ENCODE assay signal across 9 cellular contexts in genomic region chr7:12436896-12437535, GRCh38. TPM values are rescaled to one million over a fixed set of nuclear protein-coding genes. Genes with fewer than 3 reads are reported as not detected.
DNase-seq lines count a peak whose midpoint lies in the region; ATAC-seq and TF ChIP-seq lines count a peak whose summit lies in the region.
"Had no signal": no experiment of that assay in that cellular context is flagged by ENCODE, and none has a peak within 500 bp of the region (broad histone marks: within the 10 kb centered on the region; RNA-seq: fewer than 3 reads in every experiment).

No MANE protein-coding gene starts in this region.

- ATAC-seq in gastroesophageal sphincter: no peak

- 33 to 52% methylated on average over 4 to 7 of the region's 7 CpGs for WGBS in gastroesophageal sphincter (ENCODE audit: low coverage in 1 of 2), 2 donors
- WGBS in prostate gland: 52% methylated on average over 7 of the region's 7 CpGs

- TF ChIP-seq POLR2A in gastroesophageal sphincter (IDR thresholded peaks at IDR 0.05) (no peak), prostate gland (IDR thresholded peaks at IDR 0.05) (no peak)

- no peak overlapping the region for H3K27ac ChIP-seq in gastroesophageal sphincter
- H3K27ac ChIP-seq in prostate gland: no peak overlapping the region

- H3K4me3 ChIP-seq in gastroesophageal sphincter: no peak overlapping the region
- no peak overlapping the region for H3K4me3 ChIP-seq in prostate gland

- H3K9me3 ChIP-seq in gastroesophageal sphincter (no peaks in the 10 kb centered on the region), prostate gland (no peaks in the 10 kb centered on the region)

- TF ChIP-seq CTCF in gastroesophageal sphincter (IDR thresholded peaks at IDR 0.05) (no peak), prostate gland (IDR thresholded peaks at IDR 0.05) (no peak)

- no peak for TF ChIP-seq EP300 in gastroesophageal sphincter (IDR thresholded peaks at IDR 0.05)

- H3K36me3 ChIP-seq in gastroesophageal sphincter: no peaks in the 10 kb centered on the region
- H3K36me3 ChIP-seq in prostate gland: no peaks in the 10 kb centered on the region

- no peaks in the 10 kb centered on the region for H3K27me3 ChIP-seq in gastroesophageal sphincter
- no peaks in the 10 kb centered on the region for H3K27me3 ChIP-seq in prostate gland (replicated peaks; ENCODE audit: insufficient read depth)

- DNase-seq in ELR (ENCODE audit: low read depth) (peak; percentile 86), M059J (ENCODE audit: low read depth) (peak; percentile 57), SHP77 (lab: John Stamatoyannopoulos, UW) (peak; percentile 55 to 88), islet precursor cell (peak; percentile 57), prostate gland (ENCODE audit: low spot score) (no peak), mucosa of gallbladder (ENCODE audit: low spot score) (no peak)
- no peak for DNase-seq in activated T-cell treated with anti-CD3 and anti-CD28 coated beads, Interleukin-2, amount 50 U/mL, for 1 hour
- DNase-seq: SIG-M5 had no signal

- intact Hi-C loops in prostate gland (cut with DNase I): no loop called here

- H3K4me1 ChIP-seq in gastroesophageal sphincter: no peaks in the 10 kb centered on the region
- no peaks in the 10 kb centered on the region for H3K4me1 ChIP-seq in prostate gland (replicated peaks)

RNA-seq across cellular contexts. Expression of gene VWDE, which starts 33.4 kb away (rescaled TPM):
- 3.2 and 4.4 TPM in 2 replicates for total RNA-seq in M059J (2014; rRNA removed; shearing (Covaris generic))
- total RNA-seq in gastroesophageal sphincter: under 1 TPM in 2 of 4 donors, not detected in 2; 0.13 to 0.22 TPM
- 1 to 10 TPM; 2.7 to 3.2 TPM for total RNA-seq in prostate gland
- total RNA-seq in mucosa of gallbladder: 1.7 TPM

Comparison
In these comparisons a context has a peak if more than half of its experiments do, and no peak if none do; other contexts are left out.
1. DNase-seq: peak in ELR (single experiment), M059J (single experiment), SHP77 (2 of 2) and islet precursor cell (single experiment); none in activated T-cell treated with anti-CD3 and anti-CD28 coated beads, Interleukin-2, amount 50 U/mL, for 1 hour (single experiment), prostate gland (single experiment) and mucosa of gallbladder (single experiment).